Comparison of ENCODE assay signal across 9 cellular contexts in genomic region chr7:34720289-34720688, GRCh38.
"Had no signal": no experiment of that assay in that cellular context is flagged by ENCODE, and none has a peak within 500 bp of the region (broad histone marks: within the 10 kb centered on the region; RNA-seq: fewer than 3 reads in every experiment).

No MANE protein-coding gene starts in this region.

- ATAC-seq: GM23338, HepG2 had no signal

- DNase-seq: H9, HCEC 1CT, Karpas-422, KBM-7 had no signal

- H3K9ac ChIP-seq: KMS-11 had no signal

- H3K4me3 ChIP-seq: GM23338 had no signal

- H3K27me3 Mint-ChIP-seq: IgD-negative memory B cell had no signal

- H3K9me3 Mint-ChIP-seq: GM23338, H9, IgD-negative memory B cell had no signal

- H3K4me2 ChIP-seq: GM23338 had no signal

- H3K27ac Mint-ChIP-seq: GM23338, H9, IgD-negative memory B cell had no signal

- H3K27ac ChIP-seq: HL-60 had no signal

- H3K36me3 Mint-ChIP-seq: IgD-negative memory B cell had no signal

- H3K4me3 Mint-ChIP-seq: GM23338, H9, IgD-negative memory B cell had no signal
